ENCODE assay signal across 19 cellular contexts in genomic region chr3:87924485-87924884, GRCh38.
"Had no signal": no experiment of that assay in that cellular context is flagged by ENCODE, and none has a peak within 500 bp of the region (broad histone marks: within the 10 kb centered on the region; RNA-seq: fewer than 3 reads in every experiment).

No MANE protein-coding gene starts in this region.

- H3K27me3 ChIP-seq: heart left ventricle, neutrophil, sigmoid colon, uterus had no signal

- FAIRE-seq: endometrium, frontal cortex, islet of Langerhans had no signal

- H3K4me1 ChIP-seq: heart left ventricle, sigmoid colon, uterus had no signal

- H3K36me3 ChIP-seq: heart left ventricle, neutrophil, sigmoid colon, uterus had no signal

- DNase-seq: cortex of kidney; effector memory CD4-positive, alpha-beta T cell; heart left ventricle; hypothalamus; kidney glomerular epithelial cell; mammary epithelial cell; mucosa of descending colon; naive thymus-derived CD8-positive, alpha-beta T cell; posterior cingulate gyrus; sigmoid colon; stimulated activated naive CD4-positive, alpha-beta T cell treated with Interleukin-2 at 50 U/mL for 16 hours; uterus had no signal

- H3K9me3 ChIP-seq: neutrophil had no signal

- H3K27ac ChIP-seq: heart left ventricle, neutrophil, sigmoid colon, skin epidermis, uterus had no signal

- ATAC-seq: esophagus mucosa; heart left ventricle; left lobe of liver; mucosa of descending colon; naive thymus-derived CD8-positive, alpha-beta T cell had no signal

- H3K4me3 ChIP-seq: heart left ventricle, mucosa of descending colon, sigmoid colon, skin epidermis, uterus had no signal
